Comparison of ENCODE assay signal across 8 cellular contexts in the genomic region with DNA sequence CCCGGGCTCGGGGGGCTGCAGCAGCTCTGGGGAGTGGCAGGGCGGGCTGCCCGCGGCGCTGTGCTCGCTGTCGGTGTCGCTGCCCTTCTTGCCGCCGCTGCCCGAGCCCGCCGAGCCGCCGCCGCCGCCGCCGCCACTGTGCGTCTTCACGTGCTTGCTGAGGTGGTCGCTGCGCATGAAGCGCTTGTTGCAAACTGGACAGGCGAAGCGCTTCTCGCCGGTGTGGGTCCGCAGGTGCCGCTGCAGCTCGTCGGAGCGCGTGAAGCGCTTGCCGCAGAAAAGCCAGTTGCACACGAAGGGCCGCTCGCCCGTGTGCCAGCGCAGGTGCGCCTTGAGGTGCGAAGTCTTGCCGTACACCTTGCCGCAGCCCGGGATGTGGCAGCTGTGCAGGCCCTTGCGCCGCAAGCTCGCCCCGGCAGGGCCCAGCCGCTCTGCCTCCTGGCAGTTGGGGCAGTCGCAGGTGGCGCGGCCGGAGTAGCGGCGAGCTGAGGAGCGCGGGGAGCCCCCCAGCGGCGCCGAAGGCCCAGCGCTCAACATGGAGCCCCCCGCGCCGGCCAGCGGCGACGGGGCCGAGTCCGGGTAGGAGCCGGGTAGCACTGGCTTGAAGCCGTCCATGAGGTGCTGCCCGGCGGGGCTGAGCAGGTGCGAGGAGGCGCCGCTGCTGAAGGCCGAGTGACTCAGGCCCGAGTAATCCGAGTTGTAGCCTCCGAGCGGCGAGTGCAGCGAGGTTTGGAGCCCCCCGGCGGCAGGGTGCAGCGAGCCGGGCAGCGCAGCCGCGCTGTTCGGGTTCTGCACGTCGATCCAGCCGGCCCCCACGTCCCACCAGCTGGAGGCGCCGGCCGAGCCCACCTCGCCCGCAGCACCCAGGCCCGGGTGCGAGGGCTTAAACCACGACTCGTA. TPM values are rescaled to one million over a fixed set of nuclear protein-coding genes. Genes with fewer than 3 reads are reported as not detected.
DNase-seq lines count a peak whose midpoint lies in the region; ATAC-seq and TF ChIP-seq lines count a peak whose summit lies in the region.
"Had no signal": no experiment of that assay in that cellular context is flagged by ENCODE, and none has a peak within 500 bp of the region (broad histone marks: within the 10 kb centered on the region; RNA-seq: fewer than 3 reads in every experiment).

No MANE protein-coding gene starts in this region.

- peaks cover 6% of the 10 kb centered on the region for H3K4me1 ChIP-seq in endodermal cell (ENCODE audit: control insufficient read depth, insufficient read depth, low read length)
- H3K4me1 ChIP-seq in psoas muscle: peaks cover 13% of the 10 kb centered on the region

- POLR2A ChIA-PET in GM10248 (lab: Yijun Ruan, JAX): no interaction called here

- TF ChIP-seq CTCF in GM10248 (IDR thresholded peaks at IDR 0.05; ENCODE audit: control extremely low read depth, extremely low read depth, low read depth, missing control alignments) (no peak), endodermal cell (conservative IDR thresholded peaks at IDR 0.05) (peak; percentile 74), psoas muscle (IDR thresholded peaks at IDR 0.05) (no peak)

- no peak overlapping the region for H3K27ac ChIP-seq in endodermal cell (ENCODE audit: low read depth, low read length)
- H3K27ac ChIP-seq in psoas muscle: no peak overlapping the region

- peaks cover 47% of the 10 kb centered on the region for H3K4me1 Mint-ChIP-seq in endodermal cell

- peaks cover 33% of the 10 kb centered on the region for H3K27me3 Mint-ChIP-seq in endodermal cell (ENCODE audit: insufficient read depth)

- H3K9me3 ChIP-seq in endodermal cell (ENCODE audit: control insufficient read depth, low read length) (no peaks in the 10 kb centered on the region), psoas muscle (no peaks in the 10 kb centered on the region)

- intact Hi-C loops in psoas muscle (cut with DNase I): no loop called here

- H3K27me3 ChIP-seq in endodermal cell (ENCODE audit: control insufficient read depth, insufficient read depth, low read length, poor library complexity, severe bottlenecking) (peaks cover 19% of the 10 kb centered on the region), psoas muscle (ENCODE audit: insufficient read depth in 3 of 3, low read length in 2 of 3) (peaks cover 10 to 100% (median 41%) of the 10 kb centered on the region in 3 donors)

- WGBS in endodermal cell (ENCODE audit: insufficient coverage in 1 of 2, insufficient read length in 1 of 2), 2 experiments: 3 to 4% methylated on average over 51 to 107 of the region's 107 CpGs
- 1 to 3% (median 3%) methylated on average over 63 to 107 of the region's 107 CpGs for WGBS in psoas muscle, 3 donors

- no peak overlapping the region for H3K27ac Mint-ChIP-seq in endodermal cell

- peak in 1 of 4 donors; percentile 23 for ATAC-seq in psoas muscle

- DNase-seq in GM10248 (ENCODE audit: extremely low spot score) (peak; percentile 41), M059J (ENCODE audit: low read depth) (peak; percentile 68), endodermal cell (peak; percentile 88), psoas muscle (no peak), midbrain (lab: John Stamatoyannopoulos, UW) (no peak), anterior cingulate cortex (lab: John Stamatoyannopoulos, UW) (no peak), SIG-M5 treated with dmso at 0.1 percent for 504 hours (lab: John Stamatoyannopoulos, UW; ENCODE audit: unreplicated experiment) (no peak)
- DNase-seq: activated naive CD4-positive, alpha-beta T cell treated with anti-CD3 and anti-CD28 coated beads, Interleukin-2, amount 50 U/mL, for 16 hours had no signal

- H3K4me3 Mint-ChIP-seq in endodermal cell: peak overlapping the region; percentile 76

- CTCF ChIA-PET in GM10248 (lab: Yijun Ruan, JAX): interaction anchor here (1.5 kb wide), 1 partner anchor 1037 kb away, joined by 4 read pairs; no protein-coding TSS in a partner anchor

- no peaks in the 10 kb centered on the region for H3K36me3 Mint-ChIP-seq in endodermal cell (ENCODE audit: low read depth)

- H3K36me3 ChIP-seq in endodermal cell (ENCODE audit: control insufficient read depth, insufficient read depth, low read length): no peaks in the 10 kb centered on the region
- no peaks in the 10 kb centered on the region for H3K36me3 ChIP-seq in psoas muscle (ENCODE audit: insufficient read depth in 1 of 2, low read depth in 1 of 2)

- H3K4me3 ChIP-seq in endodermal cell (ENCODE audit: low read length) (peak overlapping the region; percentile 91), psoas muscle (peak overlapping the region; percentile 60)

- no peaks in the 10 kb centered on the region for H3K9me3 Mint-ChIP-seq in endodermal cell

- H3K9ac ChIP-seq in endodermal cell (ENCODE audit: extremely low read depth, low read length, poor library complexity, severe bottlenecking): no peak overlapping the region

RNA-seq across cellular contexts. Expression of a gene that starts 2.1 kb away (rescaled TPM):
- not detected in 2 replicates for total RNA-seq in M059J (2014; rRNA removed; shearing (Covaris generic))
- total RNA-seq in endodermal cell: 1 to 10 TPM; 3.3 to 5.2 TPM
- polyA plus RNA-seq in endodermal cell (2013, experiment 1 of 2): 9.5 TPM
- polyA plus RNA-seq in endodermal cell (2013, experiment 2 of 2): 8.1 TPM
- not detected for total RNA-seq in psoas muscle
- polyA plus RNA-seq in psoas muscle: not detected

Comparison
In these comparisons a context has a peak if more than half of its experiments do, and no peak if none do; other contexts are left out.
1. DNase-seq: peak in GM10248 (single experiment), M059J (single experiment) and endodermal cell (single experiment); none in psoas muscle (0 of 2), midbrain (single experiment), anterior cingulate cortex (0 of 58) and SIG-M5 treated with dmso at 0.1 percent for 504 hours (single experiment).